In genomic region chr4:75327804-75328512, GRCh38 we compare ENCODE assay signal across 24 cellular contexts.
A peak's percentile ranks its signal among the peaks of the same experiment; 100 is the strongest.
DNase-seq lines count a peak whose midpoint lies in the region; ATAC-seq, FAIRE-seq and TF ChIP-seq lines count a peak whose summit lies in the region.
"Had no signal": no experiment of that assay in that cellular context is flagged by ENCODE, and none has a peak within 500 bp of the region (broad histone marks: within the 10 kb centered on the region; RNA-seq: fewer than 3 reads in every experiment).

No MANE protein-coding gene starts in this region.

- FAIRE-seq in kidney (lab: Jason Lieb, UNC) = no peak

- DNase-seq in EL (peak; percentile 4), kidney (peak; percentile 60), superior temporal gyrus (ENCODE audit: extremely low spot score) (peak; percentile 4), DMS 273 treated with DMSO at 0.1 percent for 48 hours (lab: John Stamatoyannopoulos, UW) (no peak), DMS53 (lab: John Stamatoyannopoulos, UW) (no peak), putamen (ENCODE audit: low spot score) (no peak)
- DNase-seq: activated CD4-positive, alpha-beta T cell treated with anti-CD3 and anti-CD28 coated beads for 4 hours; activated CD8-positive, alpha-beta memory T cell treated with anti-CD3 and anti-CD28 coated beads, Interleukin-2, amount 50 U/mL, for 48 hours; CD4-positive, alpha-beta T cell; cortex of kidney; DMS79 treated with DMSO at 0.1 percent for 48 hours; H9; hypothalamus; midbrain; NCI-H524 treated with DMSO at 0.1 percent for 48 hours; nucleus accumbens; PC-3; SK-N-SH; stimulated activated CD4-positive, alpha-beta T cell treated with anti-CD3 and anti-CD28 coated beads, Interleukin-4, amount 100 ng/mL, for 4 hours; stimulated activated CD8-positive, alpha-beta memory T cell treated with anti-CD3 and anti-CD28 coated beads, Interleukin-4, amount 100 ng/mL, for 48 hours had no signal

- H3K27ac ChIP-seq in ectodermal cell (ENCODE audit: insufficient read depth, low read depth, low read length, poor library complexity, severe bottlenecking) (peak overlapping the region; percentile 19), kidney (ENCODE audit: low read depth in 2 of 2, low read length in 2 of 2) (no peak overlapping the region)

- no peaks in the 10 kb centered on the region for H3K9me3 ChIP-seq in ectodermal cell (ENCODE audit: control insufficient read depth, low read length)
- H3K9me3 ChIP-seq in kidney (ENCODE audit: control insufficient read depth in 1 of 2, low read length in 2 of 2) = peaks cover 0 to 3% of the 10 kb centered on the region in 2 donors
- H3K9me3 ChIP-seq: SK-N-SH, thyroid gland had no signal

- ATAC-seq in GM19397 (IDR thresholded peaks at IDR 0.05; ENCODE audit: unreplicated experiment) = no peak
- ATAC-seq: PC-3 had no signal

- intact Hi-C loops in kidney (cut with DNase I) = no loop called here

- H3K36me3 ChIP-seq in ectodermal cell (ENCODE audit: control insufficient read depth, insufficient read depth, low read length) = no peaks in the 10 kb centered on the region
- H3K36me3 ChIP-seq in kidney (ENCODE audit: control insufficient read depth in 1 of 2, insufficient read depth in 2 of 2, low read length in 2 of 2) = no peaks in the 10 kb centered on the region
- H3K36me3 ChIP-seq: thyroid gland had no signal

- H3K4me3 ChIP-seq in ectodermal cell (ENCODE audit: insufficient read depth, low read depth, low read length) = no peak overlapping the region
- no peak overlapping the region for H3K4me3 ChIP-seq in kidney (ENCODE audit: low read length in 2 of 2)
- H3K4me3 ChIP-seq: skin epidermis, thyroid gland had no signal

- H3K27me3 ChIP-seq in ectodermal cell (ENCODE audit: control insufficient read depth, insufficient read depth, low read length, poor library complexity, severe bottlenecking) = no peaks in the 10 kb centered on the region
- H3K27me3 ChIP-seq: thyroid gland had no signal

- WGBS in ectodermal cell, 2 experiments = 74 to 89% methylated on average over 4 of the region's 4 CpGs

- no peak for TF ChIP-seq CTCF in kidney (IDR thresholded peaks at IDR 0.05; ENCODE audit: borderline replicate concordance, extremely low read depth, insufficient read depth)

- H3K4me1 ChIP-seq in ectodermal cell (ENCODE audit: control insufficient read depth, insufficient read depth, low read length) (peaks cover 14% of the 10 kb centered on the region), kidney (ENCODE audit: control insufficient read depth in 1 of 2, insufficient read depth in 1 of 2, low read depth in 1 of 2, low read length in 2 of 2) (peaks cover 3% of the 10 kb centered on the region in 2 donors)
- H3K4me1 ChIP-seq: thyroid gland had no signal

- no peak overlapping the region for H3K9ac ChIP-seq in kidney (ENCODE audit: low read length in 2 of 2)
- H3K9ac ChIP-seq: SK-N-SH had no signal

Comparison
In these comparisons a context has a peak if more than half of its experiments do, and no peak if none do; other contexts are left out.
1. DNase-seq: peak in EL (single experiment), kidney (single experiment) and superior temporal gyrus (single experiment); none in DMS 273 treated with DMSO at 0.1 percent for 48 hours (single experiment), DMS53 (single experiment) and putamen (single experiment).